Comparison of ENCODE assay signal across 25 cellular contexts in the genomic region with DNA sequence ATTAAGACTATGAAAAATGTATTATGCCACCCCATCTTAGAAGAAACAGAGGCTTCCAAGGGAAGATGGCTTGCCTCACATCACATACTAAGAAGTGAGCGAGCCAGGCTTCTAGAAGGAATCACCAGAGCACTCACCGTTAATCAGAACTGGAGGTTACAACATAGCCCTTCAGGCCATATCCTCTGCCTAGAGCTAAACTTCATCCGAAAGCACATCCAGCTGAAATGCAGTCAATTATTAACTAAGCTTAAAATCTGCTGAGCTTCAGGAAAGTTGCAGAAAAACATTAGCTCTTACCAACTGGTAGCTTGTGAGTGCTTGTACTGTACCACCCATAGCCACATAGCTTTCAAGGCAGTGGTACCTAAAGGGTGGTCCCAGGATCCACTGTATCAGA.
"Had no signal": no experiment of that assay in that cellular context is flagged by ENCODE, and none has a peak within 500 bp of the region (broad histone marks: within the 10 kb centered on the region; RNA-seq: fewer than 3 reads in every experiment).

No MANE protein-coding gene starts in this region.

- DNase-seq: activated CD4-positive, alpha-beta T cell treated with anti-CD3 and anti-CD28 coated beads, Interleukin-2, amount 50 U/mL, for 4 hours; activated CD8-positive, alpha-beta memory T cell treated with anti-CD3 and anti-CD28 coated beads for 24 hours; activated CD8-positive, alpha-beta memory T cell treated with anti-CD3 and anti-CD28 coated beads, Interleukin-2, amount 50 U/mL, for 4 hours; activated T-cell treated with anti-CD3 and anti-CD28 coated beads, Interleukin-2, amount 50 U/mL, for 24 hours; aorta; effector memory CD4-positive, alpha-beta T cell; esophagus squamous epithelium; heart left ventricle; kidney; left ventricle myocardium superior; mammary epithelial cell; midbrain; natural killer cell; psoas muscle; right cardiac atrium; stimulated activated CD4-positive, alpha-beta T cell treated with anti-CD3 and anti-CD28 coated beads, Interleukin-1b, Interleukin-23, amount 100 ng/mL, for 48 hours; substantia nigra; SW 1271; T-helper 17 cell; thyroid gland had no signal

- H3K36me3 ChIP-seq: esophagus squamous epithelium, gastroesophageal sphincter, heart left ventricle, thyroid gland had no signal

- H3K27me3 ChIP-seq: esophagus squamous epithelium, gastroesophageal sphincter, heart left ventricle, thyroid gland had no signal

- H3K9me3 ChIP-seq: esophagus squamous epithelium, gastroesophageal sphincter, psoas muscle, thyroid gland had no signal

- H3K27ac ChIP-seq: esophagus squamous epithelium, gastroesophageal sphincter, heart left ventricle, psoas muscle, skin epidermis, thyroid gland had no signal

- H3K4me1 ChIP-seq: esophagus squamous epithelium, gastroesophageal sphincter, heart left ventricle, psoas muscle, thyroid gland had no signal

- ATAC-seq: activated CD4-positive, CD25-positive, alpha-beta regulatory T cell treated with anti-CD3 and anti-CD28 coated beads, Interleukin-2, amount 50 U/mL, for 24 hours; activated naive CD4-positive, alpha-beta T cell treated with anti-CD3 and anti-CD28 coated beads, Interleukin-2, amount 50 U/mL, for 72 hours; activated T-helper 17 cell treated with anti-CD3 and anti-CD28 coated beads, Interleukin-2, amount 50 U/mL, for 72 hours; gastroesophageal sphincter; heart left ventricle; left ventricle myocardium superior; natural killer cell; psoas muscle; right cardiac atrium; T-helper 17 cell had no signal

- H3K4me3 ChIP-seq: esophagus squamous epithelium, gastroesophageal sphincter, heart left ventricle, psoas muscle, skin epidermis, thyroid gland had no signal
